In the genomic region with DNA sequence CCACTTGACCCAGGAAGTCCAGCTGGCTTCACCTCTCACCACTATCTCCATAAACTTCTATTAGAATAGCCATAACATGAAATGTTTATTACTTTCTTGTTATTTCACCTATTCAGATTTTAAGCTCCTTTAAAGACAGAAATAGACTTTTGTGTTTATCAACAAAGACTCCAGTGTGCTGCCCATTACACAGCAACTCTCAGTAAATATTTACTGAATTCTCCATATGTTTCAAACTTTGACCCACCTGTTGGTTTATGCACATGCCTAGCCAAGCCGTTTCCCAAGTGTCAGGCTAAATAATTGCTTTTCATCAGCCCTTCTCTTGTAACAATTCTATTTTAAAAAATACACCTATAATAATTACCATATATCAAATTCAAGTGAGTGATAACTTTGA, we compare ENCODE assay signal across 8 cellular contexts.
"Had no signal": no experiment of that assay in that cellular context is flagged by ENCODE, and none has a peak within 500 bp of the region (broad histone marks: within the 10 kb centered on the region; RNA-seq: fewer than 3 reads in every experiment).

No MANE protein-coding gene starts in this region.

- ATAC-seq: GM12878 had no signal

- DNase-seq: GDM1, GF-D8 had no signal

- H3K4me3 ChIP-seq: GM12878 had no signal

- FAIRE-seq: G401.6, GM12878, GM12891, GM12892, GM18507, GM19239 had no signal
